Comparison of ENCODE assay signal across 14 cellular contexts in genomic region chr12:102063066-102063465, GRCh38. TPM values are rescaled to one million over a fixed set of nuclear protein-coding genes. Genes with fewer than 3 reads are reported as not detected.
A peak's percentile ranks its signal among the peaks of the same experiment; 100 is the strongest.
DNase-seq lines count a peak whose midpoint lies in the region; ATAC-seq and TF ChIP-seq lines count a peak whose summit lies in the region.
"Had no signal": no experiment of that assay in that cellular context is flagged by ENCODE, and none has a peak within 500 bp of the region (broad histone marks: within the 10 kb centered on the region; RNA-seq: fewer than 3 reads in every experiment).

No MANE protein-coding gene starts in this region.

- intact Hi-C loops in CD14-positive monocyte (cut with micrococcal nuclease) (loop anchor here (5.0 kb wide), 2 partner anchors 54 to 59 kb away; partner anchors contain the start of genes NUP37 (in 1 of the 2) and PARPBP (in 1 of the 2)), heart right ventricle (cut with DNase I) (loop anchor here in 5 of 10 donors (2.0 to 10.0 kb wide), 3 partner anchors 54 to 62 kb away; partner anchors contain the start of genes NUP37 (in 1 of the 5) and PARPBP (in 1 of the 5))

- no peak overlapping the region for H3K27ac ChIP-seq in heart right ventricle
- H3K27ac ChIP-seq: BLaER1 treated with 17β-estradiol and CSF1 and Interleukin-3, amounts not matched to agents 10 nM and 100 nM had no signal

- ATAC-seq in HG03159 (IDR thresholded peaks at IDR 0.05; ENCODE audit: unreplicated experiment) (no peak), heart right ventricle (no peak)
- ATAC-seq: activated naive CD8-positive, alpha-beta T cell treated with anti-CD3 and anti-CD28 coated beads, Interleukin-2, amount 50 U/mL, for 24 hours; left cardiac atrium had no signal

- H3K36me3 Mint-ChIP-seq in CD14-positive monocyte: peaks cover 4 to 15% of the 10 kb centered on the region in 2 donors
- no peaks in the 10 kb centered on the region for H3K36me3 Mint-ChIP-seq in type B pancreatic cell

- H3K27me3 Mint-ChIP-seq in CD14-positive monocyte (ENCODE audit: low read depth in 3 of 3) (peaks cover 0 to 5% (median 0%) of the 10 kb centered on the region in 3 donors), type B pancreatic cell (no peaks in the 10 kb centered on the region)
- H3K27me3 Mint-ChIP-seq: activated naive CD8-positive, alpha-beta T cell treated with anti-CD3 and anti-CD28 coated beads, Interleukin-2, amount 50 U/mL, for 24 hours had no signal

- H3K36me3 ChIP-seq in heart right ventricle: peaks cover 0 to 24% (median 0%) of the 10 kb centered on the region in 9 donors

- no peak overlapping the region for H3K4me3 ChIP-seq in heart right ventricle

- DNase-seq in A172 (ENCODE audit: low spot score) (peak; percentile 59), DMS 273 treated with DMSO at 0.1 percent for 48 hours (lab: John Stamatoyannopoulos, UW) (peak; percentile 8), NCI-H2227 (lab: John Stamatoyannopoulos, UW; ENCODE audit: unreplicated experiment) (peak; percentile 92), cerebellar cortex (ENCODE audit: low spot score) (peak; percentile 38), CD14-positive monocyte (ENCODE audit: low spot score) (no peak), heart right ventricle (no peak), type B pancreatic cell (ENCODE audit: extremely low spot score, unreplicated experiment) (no peak)
- DNase-seq: activated CD4-positive, CD25-positive, alpha-beta regulatory T cell; activated naive CD8-positive, alpha-beta T cell treated with anti-CD3 and anti-CD28 coated beads, Interleukin-2, amount 50 U/mL, for 24 hours; H9; left cardiac atrium; NCI-H774 had no signal

- H3K27me3 ChIP-seq in heart right ventricle: no peaks in the 10 kb centered on the region
- H3K27me3 ChIP-seq: BLaER1 treated with 17β-estradiol and CSF1 and Interleukin-3, amounts not matched to agents 10 nM and 100 nM had no signal

- H3K27ac Mint-ChIP-seq in CD14-positive monocyte (no peak overlapping the region), type B pancreatic cell (no peak overlapping the region)
- H3K27ac Mint-ChIP-seq: H9 had no signal

- peaks cover 0 to 17% (median 10%) of the 10 kb centered on the region in 9 donors for H3K4me1 ChIP-seq in heart right ventricle

- H3K4me1 Mint-ChIP-seq in CD14-positive monocyte (peaks cover 10% of the 10 kb centered on the region), type B pancreatic cell (ENCODE audit: unreplicated experiment) (peaks cover 19% of the 10 kb centered on the region)

- no peaks in the 10 kb centered on the region for H3K9me3 ChIP-seq in heart right ventricle
- H3K9me3 ChIP-seq: BLaER1 treated with 17β-estradiol and CSF1 and Interleukin-3, amounts not matched to agents 10 nM and 100 nM had no signal

- WGBS in heart right ventricle, 2 donors: 99% methylated on average over 3 of the region's 3 CpGs

- no peaks in the 10 kb centered on the region for H3K9me3 Mint-ChIP-seq in CD14-positive monocyte
- no peaks in the 10 kb centered on the region for H3K9me3 Mint-ChIP-seq in type B pancreatic cell
- H3K9me3 Mint-ChIP-seq: activated naive CD8-positive, alpha-beta T cell treated with anti-CD3 and anti-CD28 coated beads, Interleukin-2, amount 50 U/mL, for 24 hours; H9 had no signal

- no peak overlapping the region for H3K4me3 Mint-ChIP-seq in CD14-positive monocyte
- H3K4me3 Mint-ChIP-seq in type B pancreatic cell: no peak overlapping the region

- no peak for TF ChIP-seq CTCF in CD14-positive monocyte (IDR thresholded peaks at IDR 0.05)
- TF ChIP-seq CTCF in heart right ventricle (IDR thresholded peaks at IDR 0.05): no peak
- no peak for TF ChIP-seq CTCF in type B pancreatic cell (conservative IDR thresholded peaks at IDR 0.05)

RNA-seq across cellular contexts. Expression of gene WASHC3, which starts 1.3 kb away (rescaled TPM):
- 68.0 and 84.5 TPM in 2 replicates for total RNA-seq in A172 (2014; rRNA removed; shearing (Covaris generic))
- 10 to 100 TPM; 66.2 to 75.8 TPM for polyA plus RNA-seq in CD14-positive monocyte
- 10 to 100 TPM; 33.2 to 55.2 (median 40.7) TPM for total RNA-seq in heart right ventricle
- polyA plus RNA-seq in heart right ventricle: 10 to 100 TPM; 45.9 to 54.2 TPM
- total RNA-seq in type B pancreatic cell (ENCODE audit: low replicate concordance): 19.2 and 21.1 TPM in 2 replicates

RNA-seq across cellular contexts. Expression of gene NUP37, which starts 56.8 kb away (rescaled TPM):
- total RNA-seq in A172 (2014; rRNA removed; shearing (Covaris generic)): 83.7 and 113 TPM in 2 replicates
- polyA plus RNA-seq in CD14-positive monocyte: 10 to 100 TPM; 20.9 to 23.0 TPM
- 10 to 100 TPM; 16.5 to 23.9 (median 21.1) TPM for total RNA-seq in heart right ventricle
- polyA plus RNA-seq in heart right ventricle: 10 to 100 TPM in 1 of 2 donors, 1 to 10 TPM in 1; 6.4 to 15.7 TPM
- 34.3 and 39.2 TPM in 2 replicates for total RNA-seq in type B pancreatic cell (ENCODE audit: low replicate concordance)

RNA-seq across cellular contexts. Expression of gene PARPBP, which starts 56.9 kb away (rescaled TPM):
- 42.4 and 43.2 TPM in 2 replicates for total RNA-seq in A172 (2014; rRNA removed; shearing (Covaris generic))
- polyA plus RNA-seq in CD14-positive monocyte: 1 to 10 TPM; 1.6 to 1.8 TPM
- 1 to 10 TPM in 2 of 10 donors, under 1 TPM in 7, not detected in 1; 0.39 to 1.8 (median 0.80) TPM for total RNA-seq in heart right ventricle
- polyA plus RNA-seq in heart right ventricle: under 1 TPM; 0.39 to 0.80 TPM
- 6.2 and 19.0 TPM in 2 replicates for total RNA-seq in type B pancreatic cell (ENCODE audit: low replicate concordance)

Comparison
In these comparisons a context has a peak if more than half of its experiments do, and no peak if none do; other contexts are left out.
1. DNase-seq: peak in A172 (single experiment), DMS 273 treated with DMSO at 0.1 percent for 48 hours (single experiment), NCI-H2227 (single experiment) and cerebellar cortex (single experiment); none in CD14-positive monocyte (single experiment), heart right ventricle (0 of 2) and type B pancreatic cell (single experiment).